ENCODE assay signal across 11 cellular contexts in the genomic region with DNA sequence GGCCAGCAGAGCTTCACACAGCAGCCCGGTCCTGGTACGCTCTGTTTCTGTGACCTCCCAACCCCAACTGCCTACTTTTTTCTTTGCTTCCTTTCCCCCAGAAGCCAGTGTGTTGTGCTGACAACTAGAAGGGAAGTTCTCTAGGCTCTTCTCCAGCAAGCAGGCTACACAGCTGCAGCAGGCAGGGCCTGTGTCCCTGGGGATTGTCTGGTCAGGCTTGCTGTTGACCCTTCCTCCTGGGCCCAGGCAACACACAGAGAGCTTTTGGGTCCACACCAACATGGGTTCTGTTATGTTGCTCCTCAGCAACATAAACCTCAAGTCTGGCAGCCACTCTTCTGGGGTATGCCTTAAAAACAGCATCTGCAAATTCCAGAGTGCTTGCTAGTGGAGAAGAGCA. TPM values are rescaled to one million over a fixed set of nuclear protein-coding genes. Genes with fewer than 3 reads are reported as not detected.
DNase-seq lines count a peak whose midpoint lies in the region; ATAC-seq and TF ChIP-seq lines count a peak whose summit lies in the region.
"Had no signal": no experiment of that assay in that cellular context is flagged by ENCODE, and none has a peak within 500 bp of the region (broad histone marks: within the 10 kb centered on the region; RNA-seq: fewer than 3 reads in every experiment).

No MANE protein-coding gene starts in this region.

- no peaks in the 10 kb centered on the region for H3K27me3 Mint-ChIP-seq in CD8-positive, alpha-beta T cell (ENCODE audit: low read depth)
- no peaks in the 10 kb centered on the region for H3K27me3 Mint-ChIP-seq in activated naive CD8-positive, alpha-beta T cell treated with anti-CD3 and anti-CD28 coated beads for 36 hours

- no peak overlapping the region for H3K27ac ChIP-seq in body of pancreas
- H3K27ac ChIP-seq in CD8-positive, alpha-beta T cell (ENCODE audit: low read depth, low read length) = no peak overlapping the region
- H3K27ac ChIP-seq: A549 had no signal

- ATAC-seq in body of pancreas (peak; percentile 34), left cardiac atrium (peak; percentile 80 to 81), HG02759 (IDR thresholded peaks at IDR 0.05; ENCODE audit: unreplicated experiment) (no peak)
- ATAC-seq in CD8-positive, alpha-beta T cell = no peak

- TF ChIP-seq POLR2A in body of pancreas (IDR thresholded peaks at IDR 0.05) = no peak

- no peak overlapping the region for H3K4me3 Mint-ChIP-seq in CD8-positive, alpha-beta T cell
- no peak overlapping the region for H3K4me3 Mint-ChIP-seq in activated naive CD8-positive, alpha-beta T cell treated with anti-CD3 and anti-CD28 coated beads for 36 hours
- H3K4me3 Mint-ChIP-seq: GM23338 had no signal

- H3K36me3 Mint-ChIP-seq in CD8-positive, alpha-beta T cell = no peaks in the 10 kb centered on the region
- no peaks in the 10 kb centered on the region for H3K36me3 Mint-ChIP-seq in activated naive CD8-positive, alpha-beta T cell treated with anti-CD3 and anti-CD28 coated beads for 36 hours

- DNase-seq in AG10803 (ENCODE audit: low read depth) (peak; percentile 91), body of pancreas (peak in 3 of 4 donors; percentile 20 to 66 (median 46)), left cardiac atrium (peak; percentile 31), pons (ENCODE audit: low spot score) (peak; percentile 29), inferior parietal cortex (ENCODE audit: extremely low spot score) (no peak)
- DNase-seq in CD8-positive, alpha-beta T cell = no peak
- no peak for DNase-seq in activated naive CD8-positive, alpha-beta T cell treated with anti-CD3 and anti-CD28 coated beads for 36 hours

- TF ChIP-seq CTCF in AG10803 (conservative IDR thresholded peaks at IDR 0.05; ENCODE audit: low read length) (no peak), body of pancreas (IDR thresholded peaks at IDR 0.05) (no peak)
- no peak for TF ChIP-seq CTCF in CD8-positive, alpha-beta T cell (IDR thresholded peaks at IDR 0.05)

- POLR2A ChIA-PET in CD8-positive, alpha-beta T cell (lab: Charles Lee) = interaction anchor here (0.6 kb wide), 1 partner anchor 123 kb away, joined by 3 read pairs; no protein-coding TSS in a partner anchor

- no peaks in the 10 kb centered on the region for H3K4me1 Mint-ChIP-seq in CD8-positive, alpha-beta T cell (ENCODE audit: low read depth)
- no peaks in the 10 kb centered on the region for H3K4me1 Mint-ChIP-seq in activated naive CD8-positive, alpha-beta T cell treated with anti-CD3 and anti-CD28 coated beads for 36 hours

- H3K4me3 ChIP-seq in AG10803 (ENCODE audit: low read length) = no peak overlapping the region
- no peak overlapping the region for H3K4me3 ChIP-seq in body of pancreas
- no peak overlapping the region for H3K4me3 ChIP-seq in CD8-positive, alpha-beta T cell (ENCODE audit: low read depth, low read length)
- H3K4me3 ChIP-seq: A549, GM23338, MG63 had no signal

- no peaks in the 10 kb centered on the region for H3K9me3 Mint-ChIP-seq in CD8-positive, alpha-beta T cell
- no peaks in the 10 kb centered on the region for H3K9me3 Mint-ChIP-seq in activated naive CD8-positive, alpha-beta T cell treated with anti-CD3 and anti-CD28 coated beads for 36 hours
- H3K9me3 Mint-ChIP-seq: GM23338 had no signal

- H3K9me3 ChIP-seq in body of pancreas = no peaks in the 10 kb centered on the region
- no peaks in the 10 kb centered on the region for H3K9me3 ChIP-seq in CD8-positive, alpha-beta T cell (ENCODE audit: low read length)
- H3K9me3 ChIP-seq: A549, MG63 had no signal

- WGBS in body of pancreas, 2 donors = 79 to 100% methylated on average over 2 of the region's 2 CpGs

- no peaks in the 10 kb centered on the region for H3K36me3 ChIP-seq in body of pancreas (replicated peaks in 1 of 2; ENCODE audit: insufficient read depth in 1 of 2, low read depth in 2 of 2)
- H3K36me3 ChIP-seq in CD8-positive, alpha-beta T cell (ENCODE audit: insufficient read depth, low read length) = no peaks in the 10 kb centered on the region

- intact Hi-C loops in body of pancreas (cut with DNase I) (no loop called here), left cardiac atrium (cut with DNase I) (loop anchor here in 1 of 2 donors (5.0 kb wide), 1 partner anchor 310 kb away; no protein-coding TSS in a partner anchor)
- intact Hi-C loops in CD8-positive, alpha-beta T cell (cut with DNase I, micrococcal nuclease) = loop anchor here in 1 of 2 experiments (1.0 kb wide), 1 partner anchor 436 kb away; no protein-coding TSS in a partner anchor

- peaks cover 4% of the 10 kb centered on the region for H3K4me1 ChIP-seq in body of pancreas
- no peaks in the 10 kb centered on the region for H3K4me1 ChIP-seq in CD8-positive, alpha-beta T cell (ENCODE audit: insufficient read depth, low read length)
- H3K4me1 ChIP-seq: A549 had no signal

- CTCF ChIA-PET in CD8-positive, alpha-beta T cell (lab: Charles Lee) = interaction anchor here (0.5 to 4.5 kb wide), 8 partner anchors 7 to 436 kb away, joined by 3 to 25 read pairs (median 4); no protein-coding TSS in a partner anchor

- H3K27me3 ChIP-seq in body of pancreas = no peaks in the 10 kb centered on the region
- no peaks in the 10 kb centered on the region for H3K27me3 ChIP-seq in CD8-positive, alpha-beta T cell (ENCODE audit: insufficient read depth, low read length)
- H3K27me3 ChIP-seq: MG63 had no signal

- H3K27ac Mint-ChIP-seq in CD8-positive, alpha-beta T cell = no peak overlapping the region
- H3K27ac Mint-ChIP-seq in activated naive CD8-positive, alpha-beta T cell treated with anti-CD3 and anti-CD28 coated beads for 36 hours = no peak overlapping the region
- H3K27ac Mint-ChIP-seq: GM23338 had no signal

RNA-seq across cellular contexts. Expression of a gene that starts 36.2 kb away (rescaled TPM):
- total RNA-seq in body of pancreas (100 to 1,000 TPM in 1 of 2 donors, 10 to 100 TPM in 1; 99.1 to 118 TPM), left cardiac atrium (100 to 1,000 TPM; 143 to 151 TPM)
- 10 to 100 TPM; 21.4 to 22.7 TPM for total RNA-seq in CD8-positive, alpha-beta T cell
- 10 to 100 TPM; 40.6 to 43.1 TPM for total RNA-seq in activated naive CD8-positive, alpha-beta T cell treated with anti-CD3 and anti-CD28 coated beads for 36 hours

Comparison
In these comparisons a context has a peak if more than half of its experiments do, and no peak if none do; other contexts are left out.
1. DNase-seq: peak in AG10803 (single experiment), body of pancreas (3 of 4), left cardiac atrium (single experiment) and pons (single experiment); none in inferior parietal cortex (single experiment), CD8-positive, alpha-beta T cell (0 of 7) and activated naive CD8-positive, alpha-beta T cell treated with anti-CD3 and anti-CD28 coated beads for 36 hours (single experiment).
2. ATAC-seq: peak in body of pancreas (single experiment) and left cardiac atrium (2 of 2); none in HG02759 (single experiment) and CD8-positive, alpha-beta T cell (single experiment).